ENCODE assay signal across 9 cellular contexts in the genomic region with DNA sequence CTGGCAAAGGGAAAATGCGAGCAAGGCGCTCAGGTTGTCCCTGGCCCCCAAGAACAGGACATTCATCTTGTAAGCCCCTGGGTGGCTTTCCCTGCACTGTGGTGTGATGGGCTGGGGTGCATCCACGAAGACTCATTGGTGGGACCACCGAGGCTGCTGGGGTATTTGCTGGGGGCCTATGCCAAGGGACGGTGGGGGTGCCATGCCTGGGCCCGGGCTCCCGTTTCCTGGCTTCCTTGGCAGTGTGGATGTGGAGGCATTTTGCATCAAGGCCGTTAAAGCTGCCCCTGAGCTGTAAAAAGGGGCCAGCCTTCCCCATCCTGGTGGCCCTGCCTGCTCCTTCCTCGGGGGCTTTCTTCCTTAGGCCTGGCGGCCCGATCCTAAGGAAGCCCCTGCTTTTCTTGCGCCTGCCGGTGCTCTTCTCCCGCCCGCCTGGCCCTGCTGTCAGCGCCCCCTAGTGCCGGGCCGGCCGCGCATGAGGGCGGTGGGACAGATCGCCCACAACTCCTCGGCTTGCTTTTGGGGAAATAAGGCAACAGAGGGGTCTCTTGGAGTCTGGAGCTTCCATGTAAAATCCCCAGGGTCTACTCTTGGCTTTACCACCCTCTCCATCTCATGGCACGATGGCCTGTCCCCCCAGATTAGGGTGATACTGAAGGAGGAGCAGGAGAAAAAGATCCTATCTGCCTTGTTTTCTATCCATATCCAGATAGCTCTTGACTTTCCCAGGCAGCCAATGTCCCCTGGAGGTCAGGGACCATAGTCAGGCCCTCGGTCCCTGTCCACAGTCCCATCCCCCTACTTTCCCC. TPM values are rescaled to one million over a fixed set of nuclear protein-coding genes. Genes with fewer than 3 reads are reported as not detected.
DNase-seq lines count a peak whose midpoint lies in the region; ATAC-seq, FAIRE-seq and TF ChIP-seq lines count a peak whose summit lies in the region.
"Had no signal": no experiment of that assay in that cellular context is flagged by ENCODE, and none has a peak within 500 bp of the region (broad histone marks: within the 10 kb centered on the region; RNA-seq: fewer than 3 reads in every experiment).

No MANE protein-coding gene starts in this region.

- TF ChIP-seq POLR2A in K562 (conservative IDR thresholded peaks at IDR 0.05): no peak

- peak; percentile 87 for ATAC-seq in K562
- ATAC-seq in left lobe of liver: peak; percentile 59
- ATAC-seq in stimulated activated naive CD8-positive, alpha-beta T cell treated with anti-CD3 and anti-CD28 coated beads, Interleukin-15, Interleukin-2, amounts not matched to agents 100 U/mL and 50 U/mL, for 24 hours: peak; percentile 58

- no peaks in the 10 kb centered on the region for H3K9me1 ChIP-seq in K562 (ENCODE audit: control insufficient read depth, insufficient read depth, low read length)

- CTCF ChIA-PET in K562 (lab: Yijun Ruan, JAX; ENCODE audit: low intra/inter-chr PET ratio): interaction anchor here (1.0 to 2.1 kb wide), 2 partner anchors 418 to 668 kb away, joined by 4 to 9 read pairs; no protein-coding TSS in a partner anchor

- peaks cover 0 to 48% of the 10 kb centered on the region in 2 experiments; a peak in 3 of 5 replicates for H3K27me3 ChIP-seq in K562 (ENCODE audit: control insufficient read depth in 2 of 2, insufficient read depth in 2 of 2, low read length in 2 of 2)

- H4K20me1 ChIP-seq in K562 (replicated peaks; ENCODE audit: control insufficient read depth, insufficient read depth, low read length): peaks cover 13% of the 10 kb centered on the region; the same call in 1 of the 2 replicates

- peak; percentile 69 to 81 (median 77) for TF ChIP-seq CTCF in K562 (IDR thresholded peaks at IDR 0.05 in 2 of 3, conservative IDR thresholded peaks at IDR 0.05 in 1 of 3; ENCODE audit: insufficient read depth in 2 of 3, low read depth in 1 of 3, low read length in 3 of 3)

- no peak overlapping the region for H3K27ac ChIP-seq in K562 (ENCODE audit: extremely low read depth, low read depth, low read length)

- DNase-seq in NCI-H2081 (lab: John Stamatoyannopoulos, UW) (peak; percentile 9 to 20), NCI-H2081 treated with DMSO at 0.1 percent for 48 hours (lab: John Stamatoyannopoulos, UW) (no peak), K562 (ENCODE audit: extremely low read depth in 1 of 4, low spot score in 3 of 4) (peak; percentile 40 to 75 (median 69)), left lobe of liver (ENCODE audit: low spot score) (no peak), NCI-H526 treated with DMSO at 0.1 percent for 48 hours (lab: John Stamatoyannopoulos, UW) (no peak), DMS79 (lab: John Stamatoyannopoulos, UW) (no peak)
- peak; percentile 74 for DNase-seq in stimulated activated naive CD8-positive, alpha-beta T cell treated with anti-CD3 and anti-CD28 coated beads, Interleukin-15, Interleukin-2, amounts not matched to agents 100 U/mL and 50 U/mL, for 24 hours

- no peak overlapping the region for H2AFZ ChIP-seq in K562 (ENCODE audit: low read depth, low read length)

- H3K4me2 ChIP-seq in K562 (ENCODE audit: insufficient read depth, low read length): no peak overlapping the region

- TF ChIP-seq RAD21 in K562 (CRISPR knock-in tag; conservative IDR thresholded peaks at IDR 0.05 in 1 of 2, IDR thresholded peaks at IDR 0.05 in 1 of 2): peak; percentile 39 to 77; a peak in 3 of 4 replicates

- no peak for FAIRE-seq in K562 (lab: Jason Lieb, UNC)

- no peaks in the 10 kb centered on the region for H3K9me3 ChIP-seq in K562 (replicated peaks; ENCODE audit: control insufficient read depth, insufficient read depth, low read depth, low read length)

- BruUV-seq in K562 (replicated peaks; lab: Mats Ljungman, UMichigan): no TSS peak

- peaks cover 0 to 10% of the 10 kb centered on the region in 2 experiments; a peak in 2 of 5 replicates for H3K4me1 ChIP-seq in K562 (replicated peaks in 1 of 2; ENCODE audit: control insufficient read depth in 2 of 2, insufficient read depth in 2 of 2, low read length in 2 of 2)

- in situ Hi-C loops in K562 (cut with MboI): no loop called here

- 0 out of 4 replicates have a peak overlapping the region, but pooled peaks of 1 of the 2 experiments have one; percentile 7 for H3K9ac ChIP-seq in K562 (ENCODE audit: insufficient read depth in 1 of 2, low read depth in 2 of 2, low read length in 2 of 2)

- WGBS in K562 (ENCODE audit: insufficient coverage, low coverage, missing lambda C conversion rate): 10% methylated on average over 25 of the region's 25 CpGs

- intact Hi-C loops in K562 (cut with micrococcal nuclease): loop anchor here (5.0 kb wide), 1 partner anchor 668 kb away; no protein-coding TSS in a partner anchor

- POLR2A ChIA-PET in K562 (lab: Yijun Ruan, JAX): no interaction called here

- H3K4me3 ChIP-seq in K562: no peak overlapping the region

- no peaks in the 10 kb centered on the region for H3K36me3 ChIP-seq in K562 (ENCODE audit: control insufficient read depth, insufficient read depth, low read length)

- TF ChIP-seq EP300 in K562 (IDR thresholded peaks at IDR 0.05; ENCODE audit: low read length): no peak

- no peaks in the 10 kb centered on the region for H3K79me2 ChIP-seq in K562 (ENCODE audit: control insufficient read depth, insufficient read depth, low read length)

TF ChIP-seq in PFSK-1, 5 proteins besides CTCF, POLR2A, EP300 and RAD21:
- TF ChIP-seq FOXP2 (optimal IDR thresholded peaks at IDR 0.05; ENCODE audit: borderline replicate concordance, extremely low read depth, extremely low read length, insufficient read depth) (peak; percentile 51), TAF1 (IDR thresholded peaks at IDR 0.05; ENCODE audit: borderline replicate concordance, insufficient read depth, low read length) (no peak)
TF ChIP-seq in PFSK-1: peak in this region for 1.

TF ChIP-seq in K562, 482 proteins besides CTCF, POLR2A, EP300 and RAD21 (continues in another document):
- TF ChIP-seq GABPB1 (CRISPR knock-in tag; IDR thresholded peaks at IDR 0.05) (no peak), U2AF1 (optimal IDR thresholded peaks at IDR 0.05; ENCODE audit: low read depth, low read length) (no peak), GTF2E2 (tag; IDR thresholded peaks at IDR 0.05) (no peak), ZC3H8 (IDR thresholded peaks at IDR 0.05) (no peak), SMC3 (conservative IDR thresholded peaks at IDR 0.05; ENCODE audit: insufficient read depth, low read depth, low read length) (peak; percentile 40; the same call in 1 of the 2 replicates), HCFC1 (IDR thresholded peaks at IDR 0.05; ENCODE audit: low read depth, low read length) (no peak), NONO (IDR thresholded peaks at IDR 0.05; ENCODE audit: low read depth in 2 of 2, low read length in 1 of 2) (no peak), ZNF175 (CRISPR knock-in tag; IDR thresholded peaks at IDR 0.05; ENCODE audit: low read depth) (no peak), ZNF316 (IDR thresholded peaks at IDR 0.05) (no peak)
- TF ChIP-seq, protein P1, sequence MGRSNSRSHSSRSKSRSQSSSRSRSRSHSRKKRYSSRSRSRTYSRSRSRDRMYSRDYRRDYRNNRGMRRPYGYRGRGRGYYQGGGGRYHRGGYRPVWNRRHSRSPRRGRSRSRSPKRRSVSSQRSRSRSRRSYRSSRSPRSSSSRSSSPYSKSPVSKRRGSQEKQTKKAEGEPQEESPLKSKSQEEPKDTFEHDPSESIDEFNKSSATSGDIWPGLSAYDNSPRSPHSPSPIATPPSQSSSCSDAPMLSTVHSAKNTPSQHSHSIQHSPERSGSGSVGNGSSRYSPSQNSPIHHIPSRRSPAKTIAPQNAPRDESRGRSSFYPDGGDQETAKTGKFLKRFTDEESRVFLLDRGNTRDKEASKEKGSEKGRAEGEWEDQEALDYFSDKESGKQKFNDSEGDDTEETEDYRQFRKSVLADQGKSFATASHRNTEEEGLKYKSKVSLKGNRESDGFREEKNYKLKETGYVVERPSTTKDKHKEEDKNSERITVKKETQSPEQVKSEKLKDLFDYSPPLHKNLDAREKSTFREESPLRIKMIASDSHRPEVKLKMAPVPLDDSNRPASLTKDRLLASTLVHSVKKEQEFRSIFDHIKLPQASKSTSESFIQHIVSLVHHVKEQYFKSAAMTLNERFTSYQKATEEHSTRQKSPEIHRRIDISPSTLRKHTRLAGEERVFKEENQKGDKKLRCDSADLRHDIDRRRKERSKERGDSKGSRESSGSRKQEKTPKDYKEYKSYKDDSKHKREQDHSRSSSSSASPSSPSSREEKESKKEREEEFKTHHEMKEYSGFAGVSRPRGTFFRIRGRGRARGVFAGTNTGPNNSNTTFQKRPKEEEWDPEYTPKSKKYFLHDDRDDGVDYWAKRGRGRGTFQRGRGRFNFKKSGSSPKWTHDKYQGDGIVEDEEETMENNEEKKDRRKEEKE (IDR thresholded peaks at IDR 0.05; ENCODE audit: borderline replicate concordance in 1 of 2, control insufficient read depth in 1 of 2, low read depth in 2 of 2, low read length in 1 of 2): 0 out of 4 replicates have a peak, but pooled peaks of 1 of the 2 experiments have one; percentile 47
- TF ChIP-seq, protein P2, sequence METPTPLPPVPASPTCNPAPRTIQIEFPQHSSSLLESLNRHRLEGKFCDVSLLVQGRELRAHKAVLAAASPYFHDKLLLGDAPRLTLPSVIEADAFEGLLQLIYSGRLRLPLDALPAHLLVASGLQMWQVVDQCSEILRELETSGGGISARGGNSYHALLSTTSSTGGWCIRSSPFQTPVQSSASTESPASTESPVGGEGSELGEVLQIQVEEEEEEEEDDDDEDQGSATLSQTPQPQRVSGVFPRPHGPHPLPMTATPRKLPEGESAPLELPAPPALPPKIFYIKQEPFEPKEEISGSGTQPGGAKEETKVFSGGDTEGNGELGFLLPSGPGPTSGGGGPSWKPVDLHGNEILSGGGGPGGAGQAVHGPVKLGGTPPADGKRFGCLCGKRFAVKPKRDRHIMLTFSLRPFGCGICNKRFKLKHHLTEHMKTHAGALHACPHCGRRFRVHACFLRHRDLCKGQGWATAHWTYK (CRISPR knock-in tag; IDR thresholded peaks at IDR 0.05): no peak

RNA-seq across cellular contexts. Expression of gene TBX2, which starts 9.8 kb away (rescaled TPM):
- 9.0 TPM for polyA plus RNA-seq in PFSK-1 (2012; ENCODE audit: insufficient read length, low read depth)
- total RNA-seq in K562 (2011; cell fraction: chromatin; rRNA removed; ENCODE audit: low replicate concordance): not detected in 2 replicates
- total RNA-seq in K562 (2011; cell fraction: nucleolus; rRNA removed): not detected in 2 replicates
- total RNA-seq in K562 (2011; cell fraction: nucleoplasm; rRNA removed): not detected in 2 replicates
- total RNA-seq in K562 (2014; rRNA removed) (not detected in 2 replicates), K562 (2014; rRNA removed; fragmentation: Illumina TruSeq; extraction: Trizol) (not detected in 2 replicates), K562 (2015; rRNA removed; fragmentation: Illumina TruSeq; extraction: Trizol) (not detected in 2 replicates), K562 (2021) (0.13 and 0.18 TPM in 2 replicates), left lobe of liver (7.4 TPM)
- polyA plus RNA-seq in K562 (2011; rRNA removed) (not detected in 2 replicates), K562 (2014; fragmentation: Illumina TruSeq; extraction: Trizol) (not detected in 2 replicates), K562 (2014; fragmentation: Nextera tagmentation; extraction: Ambion mirVana) (not detected), K562 (2014; rRNA removed) (not detected in 2 replicates)
- not detected in 2 replicates for polyA plus RNA-seq in K562 (2011; cell fraction: cytosol; rRNA removed)
- not detected in 2 replicates for polyA plus RNA-seq in K562 (2011; cell fraction: nucleus; rRNA removed)
- polyA plus RNA-seq in K562 (2012): 0.03 TPM in 1 of 2 replicates, not detected in the other
- polyA minus RNA-seq in K562 (2011; rRNA and poly(A)+ RNA removed): not detected in 2 replicates
- not detected in 2 replicates for polyA minus RNA-seq in K562 (2011; cell fraction: cytosol; rRNA and poly(A)+ RNA removed)
- not detected in 2 replicates for polyA minus RNA-seq in K562 (2011; cell fraction: nucleus; rRNA and poly(A)+ RNA removed)
- polyA plus RNA-seq: CD8-positive, alpha-beta memory T cell had no signal

Comparison
In these comparisons a context has a peak if more than half of its experiments do, and no peak if none do; other contexts are left out.
1. DNase-seq: peak in NCI-H2081 (2 of 2), K562 (4 of 4) and stimulated activated naive CD8-positive, alpha-beta T cell treated with anti-CD3 and anti-CD28 coated beads, Interleukin-15, Interleukin-2, amounts not matched to agents 100 U/mL and 50 U/mL, for 24 hours (single experiment); none in NCI-H2081 treated with DMSO at 0.1 percent for 48 hours (single experiment), left lobe of liver (single experiment), NCI-H526 treated with DMSO at 0.1 percent for 48 hours (single experiment) and DMS79 (single experiment).
2. Peak in every context shown above with its lines, with median percentiles within 50 percentile points of each other: ATAC-seq.